Comparison of ENCODE assay signal across 24 cellular contexts in the genomic region with DNA sequence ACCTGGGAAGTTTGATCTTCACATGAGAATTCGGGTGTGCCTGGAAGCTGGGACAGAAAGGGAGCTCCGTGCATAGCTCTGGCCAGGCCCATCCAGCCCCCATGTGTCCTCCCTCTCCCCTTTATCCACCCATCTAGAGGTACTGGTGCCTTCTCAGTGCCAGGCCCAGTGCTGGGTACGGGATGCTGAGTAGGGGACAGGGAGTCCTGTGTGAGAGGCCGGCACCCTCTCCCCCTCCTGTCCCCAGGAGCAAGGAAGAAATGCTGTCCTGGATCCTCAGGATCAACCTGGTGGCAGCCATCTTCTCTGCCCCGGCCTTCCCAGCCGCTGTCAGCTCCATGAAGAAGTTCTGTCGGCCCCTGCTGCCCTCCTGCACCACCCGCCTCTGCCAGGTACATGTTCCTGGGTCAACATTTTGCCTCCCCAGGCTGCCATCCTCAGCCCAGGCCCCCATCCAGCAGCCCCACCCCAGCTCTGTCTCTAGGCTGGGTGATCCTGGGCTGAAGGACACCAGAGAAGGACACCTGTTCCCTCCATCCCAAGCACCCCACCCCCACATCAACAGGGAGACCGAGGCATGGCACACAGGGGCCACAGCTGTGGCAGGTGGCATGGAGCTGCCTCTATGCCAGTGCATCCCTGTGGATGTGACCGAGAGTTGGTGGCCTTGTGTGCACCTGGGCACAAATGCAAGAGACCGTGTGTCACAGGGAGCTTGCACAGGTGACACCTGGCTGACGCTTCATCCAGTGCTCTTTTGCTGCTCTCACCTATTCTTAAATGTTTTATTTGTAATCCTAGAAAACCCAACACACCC. TPM values are rescaled to one million over a fixed set of nuclear protein-coding genes. Genes with fewer than 3 reads are reported as not detected.
"Had no signal": no experiment of that assay in that cellular context is flagged by ENCODE, and none has a peak within 500 bp of the region (broad histone marks: within the 10 kb centered on the region; RNA-seq: fewer than 3 reads in every experiment).

No MANE protein-coding gene starts in this region.

- H3K27ac Mint-ChIP-seq: progenitor cell of endocrine pancreas; stimulated activated memory B cell treated with anti-CD40 and anti-IgM and Interleukin-4, amounts not matched to agents 10 μg/mL and 1 μg/mL and 100 μg/mL, for 72 hours had no signal

- H3K36me3 ChIP-seq: ovary, stomach, thoracic aorta, transverse colon had no signal

- H3K27ac ChIP-seq: dorsolateral prefrontal cortex, hepatocyte, ovary, stomach, thoracic aorta, transverse colon had no signal

- H3K27me3 ChIP-seq: dorsolateral prefrontal cortex, ovary had no signal

- DNase-seq: cortex of kidney; effector CD8-positive, alpha-beta T cell; foreskin melanocyte; head of caudate nucleus; left colon; mammary epithelial cell; naive thymus-derived CD4-positive, alpha-beta T cell; nucleus accumbens; right cardiac atrium; stimulated activated CD4-positive, alpha-beta T cell treated with anti-CD3 and anti-CD28 coated beads, Interleukin-4, amount 100 ng/mL, for 1 hour; stimulated activated CD8-positive, alpha-beta memory T cell treated with anti-CD3 and anti-CD28 coated beads, Interleukin-4, amount 100 ng/mL, for 48 hours; stomach; substantia nigra; transverse colon had no signal

- H3K4me3 Mint-ChIP-seq: naive thymus-derived CD4-positive, alpha-beta T cell; neural crest cell; stimulated activated memory B cell treated with anti-CD40 and anti-IgM and Interleukin-4, amounts not matched to agents 10 μg/mL and 1 μg/mL and 100 μg/mL, for 72 hours had no signal

- H3K4me1 Mint-ChIP-seq: naive thymus-derived CD4-positive, alpha-beta T cell; neural crest cell; stimulated activated memory B cell treated with anti-CD40 and anti-IgM and Interleukin-4, amounts not matched to agents 10 μg/mL and 1 μg/mL and 100 μg/mL, for 72 hours had no signal

- H3K9me3 ChIP-seq: ovary, stomach, thoracic aorta, transverse colon had no signal

- H3K79me2 ChIP-seq: hepatocyte had no signal

- ATAC-seq: left colon; right cardiac atrium; stimulated activated memory B cell treated with anti-CD40 and anti-IgM and Interleukin-4, amounts not matched to agents 10 μg/mL and 1 μg/mL and 100 μg/mL, for 72 hours had no signal

- H3K4me3 ChIP-seq: dorsolateral prefrontal cortex, hepatocyte, ovary, smooth muscle cell, stomach, thoracic aorta, transverse colon had no signal

- H3K9me3 Mint-ChIP-seq: neural crest cell had no signal

- H2AFZ ChIP-seq: hepatocyte had no signal

- H3K4me2 ChIP-seq: hepatocyte, smooth muscle cell had no signal

- H3K4me1 ChIP-seq: stomach, transverse colon had no signal

RNA-seq across cellular contexts. Expression of a gene that starts 43.0 kb away (rescaled TPM):
- total RNA-seq: hepatocyte, mesenteric fat pad had no signal
- polyA plus RNA-seq: hepatocyte; liver; mammary epithelial cell; naive thymus-derived CD4-positive, alpha-beta T cell had no signal
